Comparison of ENCODE assay signal across 11 cellular contexts in genomic region chr17:36008998-36009665, GRCh38. TPM values are rescaled to one million over a fixed set of nuclear protein-coding genes. Genes with fewer than 3 reads are reported as not detected.
DNase-seq lines count a peak whose midpoint lies in the region; ATAC-seq and TF ChIP-seq lines count a peak whose summit lies in the region.
"Had no signal": no experiment of that assay in that cellular context is flagged by ENCODE, and none has a peak within 500 bp of the region (broad histone marks: within the 10 kb centered on the region; RNA-seq: fewer than 3 reads in every experiment).

No MANE protein-coding gene starts in this region.

- CTCF ChIA-PET in Panc1 (lab: Charles Lee), result interaction anchor here (0.6 to 0.9 kb wide), 2 partner anchors 9 to 33 kb away, joined by 3 to 5 read pairs; no protein-coding TSS in a partner anchor

- H3K27ac ChIP-seq in Panc1 (ENCODE audit: low read length) (no peak overlapping the region), foreskin keratinocyte (no peak overlapping the region)

- POLR2A ChIA-PET in Panc1 (lab: Charles Lee), result no interaction called here

- no TSS peak for BruUV-seq in Panc1 (replicated peaks; lab: Mats Ljungman, UMichigan)

- in situ Hi-C loops in Panc1 (cut with HindIII; ENCODE audit: low pct_unique_long_range_greater_than_20kb, low sequenced_read_pairs), result no loop called here

- TF ChIP-seq CTCF in GM06990 (IDR thresholded peaks at IDR 0.05; ENCODE audit: insufficient read depth, low read length, poor library complexity, severe bottlenecking) (peak; percentile 48), Panc1 (IDR thresholded peaks at IDR 0.05) (peak; percentile 73), foreskin keratinocyte (conservative IDR thresholded peaks at IDR 0.05) (peak; percentile 68)

- intact Hi-C loops in Panc1 (cut with micrococcal nuclease; ENCODE audit: unreplicated experiment), result no loop called here

- no peaks in the 10 kb centered on the region for H3K9me3 ChIP-seq in Panc1 (ENCODE audit: control insufficient read depth, insufficient read depth, low read depth, low read length)

- ATAC-seq in Panc1 (no peak), foreskin keratinocyte (no peak), HG03469 (IDR thresholded peaks at IDR 0.05; ENCODE audit: unreplicated experiment) (no peak), HG03159 (IDR thresholded peaks at IDR 0.05; ENCODE audit: unreplicated experiment) (no peak), GM19397 (IDR thresholded peaks at IDR 0.05; ENCODE audit: unreplicated experiment) (no peak)

- DNase-seq in A172 (ENCODE audit: low spot score) (peak; percentile 9), GM06990 (ENCODE audit: extremely low read depth, insufficient read length) (peak; percentile 36), Panc1 (ENCODE audit: low read depth, low spot score) (no peak), foreskin keratinocyte (no peak)
- DNase-seq in stimulated activated CD4-positive, alpha-beta T cell treated with anti-CD3 and anti-CD28 coated beads, Interleukin-4, amount 100 ng/mL, for 4 hours, result no peak
- DNase-seq: anterior cingulate cortex, NCI-H1048 had no signal

- H3K36me3 ChIP-seq in GM06990 (ENCODE audit: control insufficient read depth, insufficient read depth, low read length) (no peaks in the 10 kb centered on the region), Panc1 (ENCODE audit: control insufficient read depth, insufficient read depth, low read length) (no peaks in the 10 kb centered on the region)

- H3K27me3 ChIP-seq in GM06990 (replicated peaks; ENCODE audit: control insufficient read depth, insufficient read depth, low read length) (no peaks in the 10 kb centered on the region), Panc1 (ENCODE audit: control insufficient read depth, insufficient read depth, low read length) (peaks cover 6% of the 10 kb centered on the region; the same call in 1 of the 2 replicates), foreskin keratinocyte (no peaks in the 10 kb centered on the region)

- no peaks in the 10 kb centered on the region for H3K4me1 ChIP-seq in Panc1 (ENCODE audit: control insufficient read depth, insufficient read depth, low read length)
- no peaks in the 10 kb centered on the region for H3K4me1 ChIP-seq in foreskin keratinocyte

- H3K4me3 ChIP-seq in GM06990 (replicated peaks; ENCODE audit: low read depth, low read length) (no peak overlapping the region), Panc1 (ENCODE audit: low read depth in 2 of 2, low read length in 2 of 2) (no peak overlapping the region)

RNA-seq across cellular contexts. Expression of gene CCL15, which starts 7.8 kb away (rescaled TPM):
- not detected in 2 replicates for total RNA-seq in A172 (2014; rRNA removed; shearing (Covaris generic))
- not detected for total RNA-seq in Panc1 (2021; ENCODE audit: unreplicated experiment)
- not detected for polyA plus RNA-seq in Panc1 (2012; ENCODE audit: insufficient read length)
- not detected in 2 replicates for total RNA-seq in foreskin keratinocyte
- polyA plus RNA-seq in foreskin keratinocyte, result not detected in 2 replicates
- total RNA-seq: Daoy had no signal

RNA-seq across cellular contexts. Expression of gene CCL23, which starts 8.6 kb away (rescaled TPM):
- total RNA-seq in A172 (2014; rRNA removed; shearing (Covaris generic)), result not detected in 2 replicates
- total RNA-seq in Panc1 (2021; ENCODE audit: unreplicated experiment) (not detected), foreskin keratinocyte (not detected in 2 replicates)
- not detected for polyA plus RNA-seq in Panc1 (2012; ENCODE audit: insufficient read length)
- not detected in 2 replicates for polyA plus RNA-seq in foreskin keratinocyte
- total RNA-seq: Daoy had no signal

RNA-seq across cellular contexts. Expression of gene CCL14, which starts 22.6 kb away (rescaled TPM):
- total RNA-seq in A172 (2014; rRNA removed; shearing (Covaris generic)), result not detected in 2 replicates
- total RNA-seq in Panc1 (2021; ENCODE audit: unreplicated experiment), result not detected
- polyA plus RNA-seq in Panc1 (2012; ENCODE audit: insufficient read length), result not detected
- not detected in 2 replicates for total RNA-seq in foreskin keratinocyte
- not detected in 2 replicates for polyA plus RNA-seq in foreskin keratinocyte
- total RNA-seq: Daoy had no signal

RNA-seq across cellular contexts. Expression of gene CCL16, which starts 27.8 kb away (rescaled TPM):
- not detected in 2 replicates for total RNA-seq in A172 (2014; rRNA removed; shearing (Covaris generic))
- not detected for total RNA-seq in Panc1 (2021; ENCODE audit: unreplicated experiment)
- not detected for polyA plus RNA-seq in Panc1 (2012; ENCODE audit: insufficient read length)
- total RNA-seq in foreskin keratinocyte, result not detected in 2 replicates
- polyA plus RNA-seq in foreskin keratinocyte, result not detected in 2 replicates
- total RNA-seq: Daoy had no signal

RNA-seq across cellular contexts. Expression of gene CCL18, which starts 54.9 kb away (rescaled TPM):
- not detected in 2 replicates for total RNA-seq in A172 (2014; rRNA removed; shearing (Covaris generic))
- total RNA-seq in Panc1 (2021; ENCODE audit: unreplicated experiment), result not detected
- polyA plus RNA-seq in Panc1 (2012; ENCODE audit: insufficient read length), result not detected
- total RNA-seq in foreskin keratinocyte, result not detected in 2 replicates
- polyA plus RNA-seq in foreskin keratinocyte, result not detected in 2 replicates
- total RNA-seq: Daoy had no signal

Comparison
In these comparisons a context has a peak if more than half of its experiments do, and no peak if none do; other contexts are left out.
1. DNase-seq: peak in A172 (single experiment) and GM06990 (single experiment); none in Panc1 (single experiment), foreskin keratinocyte (0 of 2) and stimulated activated CD4-positive, alpha-beta T cell treated with anti-CD3 and anti-CD28 coated beads, Interleukin-4, amount 100 ng/mL, for 4 hours (0 of 2).
2. Peak in every context shown above with its lines, with median percentiles within 50 percentile points of each other: CTCF ChIP-seq.